ENCODE assay signal across 9 cellular contexts in genomic region chr16:85395913-85396878, GRCh38.
DNase-seq lines count a peak whose midpoint lies in the region; ATAC-seq and TF ChIP-seq lines count a peak whose summit lies in the region.
"Had no signal": no experiment of that assay in that cellular context is flagged by ENCODE, and none has a peak within 500 bp of the region (broad histone marks: within the 10 kb centered on the region; RNA-seq: fewer than 3 reads in every experiment).

No MANE protein-coding gene starts in this region.

- TF ChIP-seq CTCF in breast epithelium (IDR thresholded peaks at IDR 0.05) = no peak
- TF ChIP-seq CTCF in left lung (IDR thresholded peaks at IDR 0.05) = no peak
- no peak for TF ChIP-seq CTCF in tibial nerve (IDR thresholded peaks at IDR 0.05)

- H3K27me3 ChIP-seq in breast epithelium (no peaks in the 10 kb centered on the region), left lung (peaks cover 0 to 8% of the 10 kb centered on the region in 2 donors), tibial nerve (no peaks in the 10 kb centered on the region)

- DNase-seq in NCI-H345 (lab: John Stamatoyannopoulos, UW) (peak; percentile 32), NCI-H345 treated with DMSO at 0.1 percent for 48 hours (lab: John Stamatoyannopoulos, UW; ENCODE audit: unreplicated experiment) (no peak), breast epithelium (ENCODE audit: low spot score in 2 of 2) (peak in 1 of 2 donors; percentile 59), left lung (peak; percentile 38 to 81), tibial nerve (ENCODE audit: low spot score in 2 of 2) (peak in 1 of 2 donors; percentile 17), substantia nigra (lab: John Stamatoyannopoulos, UW) (no peak), nucleus accumbens (lab: John Stamatoyannopoulos, UW) (no peak), inferior parietal cortex (ENCODE audit: extremely low spot score) (no peak)
- DNase-seq: stimulated activated naive CD4-positive, alpha-beta T cell had no signal

- ATAC-seq in left lung = peak; percentile 16

- H3K4me3 ChIP-seq in breast epithelium = peak overlapping the region in 2 of 3 donors; percentile 14 to 15
- H3K4me3 ChIP-seq in left lung = no peak overlapping the region
- no peak overlapping the region for H3K4me3 ChIP-seq in tibial nerve

- no peak for TF ChIP-seq EP300 in tibial nerve (IDR thresholded peaks at IDR 0.05)

- intact Hi-C loops in breast epithelium (cut with DNase I; ENCODE audit: low total_unique reads) (no loop called here), left lung (cut with DNase I) (no loop called here)

- no peak for TF ChIP-seq POLR2A in breast epithelium (IDR thresholded peaks at IDR 0.05)
- no peak for TF ChIP-seq POLR2A in tibial nerve (IDR thresholded peaks at IDR 0.05)

- 36 to 41% methylated on average over 20 to 23 of the region's 24 CpGs for WGBS in tibial nerve, 2 donors

- H3K4me1 ChIP-seq in breast epithelium (peaks cover 5 to 17% of the 10 kb centered on the region in 2 donors), left lung (peaks cover 13 to 33% of the 10 kb centered on the region in 2 donors), tibial nerve (peaks cover 0 to 42% (median 31%) of the 10 kb centered on the region in 4 donors)

- peak overlapping the region; percentile 63 to 85 for H3K27ac ChIP-seq in breast epithelium
- H3K27ac ChIP-seq in left lung = peak overlapping the region; percentile 50 to 55
- peak overlapping the region; percentile 8 to 83 (median 46) for H3K27ac ChIP-seq in tibial nerve
- no peak overlapping the region for H3K27ac ChIP-seq in substantia nigra (ENCODE audit: low read depth, low read length, poor library complexity, severe bottlenecking)

- H3K9me3 ChIP-seq in breast epithelium (no peaks in the 10 kb centered on the region), left lung (no peaks in the 10 kb centered on the region), tibial nerve (no peaks in the 10 kb centered on the region)

- H3K36me3 ChIP-seq in breast epithelium = no peaks in the 10 kb centered on the region
- no peaks in the 10 kb centered on the region for H3K36me3 ChIP-seq in left lung
- H3K36me3 ChIP-seq in tibial nerve = no peaks in the 10 kb centered on the region

Comparison
In these comparisons a context has a peak if more than half of its experiments do, and no peak if none do; other contexts are left out.
1. DNase-seq: peak in NCI-H345 (single experiment) and left lung (2 of 2); none in NCI-H345 treated with DMSO at 0.1 percent for 48 hours (single experiment), substantia nigra (0 of 49), nucleus accumbens (0 of 56) and inferior parietal cortex (single experiment).
2. H3K4me3 ChIP-seq: peak in breast epithelium (2 of 3); none in left lung (0 of 2) and tibial nerve (0 of 4).